In genomic region chr1:18064564-18064963, GRCh38 we compare ENCODE assay signal across 1 cellular context.
TF ChIP-seq lines count a peak whose summit lies in the region.

No MANE protein-coding gene starts in this region.

TF ChIP-seq in HepG2, 621 proteins besides CTCF, POLR2A, EP300 and RAD21 (continued from another document):
- TF ChIP-seq E2F2 (CRISPR knock-in tag; IDR thresholded peaks at IDR 0.05; ENCODE audit: borderline replicate concordance): no peak
- TF ChIP-seq TSC22D2 (CRISPR knock-in tag; IDR thresholded peaks at IDR 0.05; ENCODE audit: borderline replicate concordance): no peak
- no peak for TF ChIP-seq ZNF709 (CRISPR knock-in tag; IDR thresholded peaks at IDR 0.05)
- no peak for TF ChIP-seq REXO4 (CRISPR knock-in tag; IDR thresholded peaks at IDR 0.05; ENCODE audit: borderline replicate concordance)
- no peak for TF ChIP-seq ZNF142 (CRISPR knock-in tag; IDR thresholded peaks at IDR 0.05)
- TF ChIP-seq JDP2 (CRISPR knock-in tag; IDR thresholded peaks at IDR 0.05; ENCODE audit: borderline replicate concordance): no peak
- TF ChIP-seq PAWR (CRISPR knock-in tag; IDR thresholded peaks at IDR 0.05; ENCODE audit: borderline replicate concordance): no peak
- no peak for TF ChIP-seq PHF8 (CRISPR knock-in tag; IDR thresholded peaks at IDR 0.05)
- no peak for TF ChIP-seq HIVEP1 (CRISPR knock-in tag; IDR thresholded peaks at IDR 0.05)
- TF ChIP-seq SOX13 (IDR thresholded peaks at IDR 0.05): no peak
- no peak for TF ChIP-seq SOX13 (CRISPR knock-in tag; conservative IDR thresholded peaks at IDR 0.05 in 1 of 2, IDR thresholded peaks at IDR 0.05 in 1 of 2)
- no peak for TF ChIP-seq ATF2 (CRISPR knock-in tag; IDR thresholded peaks at IDR 0.05)
- no peak for TF ChIP-seq ZNF710 (CRISPR knock-in tag; IDR thresholded peaks at IDR 0.05; ENCODE audit: borderline replicate concordance)
- TF ChIP-seq BRCA1 (CRISPR knock-in tag; IDR thresholded peaks at IDR 0.05): no peak
- no peak for TF ChIP-seq HOXA5 (CRISPR knock-in tag; IDR thresholded peaks at IDR 0.05)
- TF ChIP-seq DMAP1 (CRISPR knock-in tag; IDR thresholded peaks at IDR 0.05): no peak
- no peak for TF ChIP-seq ZNF432 (CRISPR knock-in tag; IDR thresholded peaks at IDR 0.05; ENCODE audit: borderline replicate concordance)
- no peak for TF ChIP-seq ZNF598 (CRISPR knock-in tag; IDR thresholded peaks at IDR 0.05; ENCODE audit: borderline replicate concordance)
- no peak for TF ChIP-seq HMGXB3 (CRISPR knock-in tag; IDR thresholded peaks at IDR 0.05; ENCODE audit: borderline replicate concordance)
